15 cellular contexts compared by ENCODE assay signal in genomic region chr15:29888651-29889050, GRCh38.
DNase-seq lines count a peak whose midpoint lies in the region; ATAC-seq, FAIRE-seq and TF ChIP-seq lines count a peak whose summit lies in the region.
"Had no signal": no experiment of that assay in that cellular context is flagged by ENCODE, and none has a peak within 500 bp of the region (broad histone marks: within the 10 kb centered on the region; RNA-seq: fewer than 3 reads in every experiment).

No MANE protein-coding gene starts in this region.

- DNase-seq in H7 (peak; percentile 38), bronchial epithelial cell (ENCODE audit: low read depth) (no peak), iPS-NIHi11 (ENCODE audit: low spot score) (peak; percentile 41), retina (peak; percentile 51), foreskin keratinocyte (no peak), NOMO-1 treated with dmso at 0.1 percent for 144 hours (lab: John Stamatoyannopoulos, UW; ENCODE audit: unreplicated experiment) (no peak)
- no peak for DNase-seq in activated effector memory CD4-positive, alpha-beta T cell treated with Interleukin-2 at 50 U/mL for 16 hours
- DNase-seq: activated CD4-positive, alpha-beta T cell treated with anti-CD3 and anti-CD28 coated beads, Interleukin-2, amount 50 U/mL, for 1 hour; CD8-positive, alpha-beta memory T cell; gastrocnemius medialis; NCI-H1694 treated with DMSO at 0.1 percent for 48 hours had no signal

- no peak overlapping the region for H3K4me3 ChIP-seq in H7 (ENCODE audit: insufficient read depth, low read depth, low read length)
- H3K4me3 ChIP-seq in bronchial epithelial cell (ENCODE audit: low read depth, low read length), result no peak overlapping the region
- H3K4me3 ChIP-seq: adrenal gland, gastrocnemius medialis, GM12878 had no signal

- H3K27ac ChIP-seq in foreskin keratinocyte, result no peak overlapping the region
- H3K27ac ChIP-seq: gastrocnemius medialis, neutrophil had no signal

- no peaks in the 10 kb centered on the region for H3K4me1 ChIP-seq in foreskin keratinocyte

- H3K36me3 ChIP-seq in H7 (replicated peaks; ENCODE audit: control insufficient read depth, insufficient read depth, low read length) (no peaks in the 10 kb centered on the region), bronchial epithelial cell (ENCODE audit: control insufficient read depth, insufficient read depth, low read length) (no peaks in the 10 kb centered on the region)
- H3K36me3 ChIP-seq: adrenal gland, gastrocnemius medialis, neutrophil had no signal

- ATAC-seq in GM21367 (IDR thresholded peaks at IDR 0.05; ENCODE audit: unreplicated experiment), result no peak
- no peak for ATAC-seq in foreskin keratinocyte
- ATAC-seq: gastrocnemius medialis, GM12878 had no signal

- peak; percentile 7 for FAIRE-seq in bronchial epithelial cell (lab: Jason Lieb, UNC)
- FAIRE-seq: GM12878 had no signal

- no peaks in the 10 kb centered on the region for H3K27me3 ChIP-seq in H7 (ENCODE audit: control insufficient read depth, insufficient read depth, low read length)
- H3K27me3 ChIP-seq in bronchial epithelial cell (ENCODE audit: control insufficient read depth, insufficient read depth, low read length), result no peaks in the 10 kb centered on the region
- no peaks in the 10 kb centered on the region for H3K27me3 ChIP-seq in foreskin keratinocyte
- H3K27me3 ChIP-seq: adrenal gland, gastrocnemius medialis had no signal

- TF ChIP-seq CTCF in bronchial epithelial cell (IDR thresholded peaks at IDR 0.05; ENCODE audit: insufficient read depth, low read length, severe bottlenecking), result no peak
- no peak for TF ChIP-seq CTCF in foreskin keratinocyte (conservative IDR thresholded peaks at IDR 0.05)

Comparison
In these comparisons a context has a peak if more than half of its experiments do, and no peak if none do; other contexts are left out.
1. DNase-seq: peak in H7 (single experiment), iPS-NIHi11 (single experiment) and retina (single experiment); none in bronchial epithelial cell (single experiment), foreskin keratinocyte (0 of 2), activated effector memory CD4-positive, alpha-beta T cell treated with Interleukin-2 at 50 U/mL for 16 hours (single experiment) and NOMO-1 treated with dmso at 0.1 percent for 144 hours (single experiment).